In genomic region chr9:70609542-70610286, GRCh38 we compare ENCODE assay signal across 12 cellular contexts.
A peak's percentile ranks its signal among the peaks of the same experiment; 100 is the strongest.
DNase-seq lines count a peak whose midpoint lies in the region; ATAC-seq and TF ChIP-seq lines count a peak whose summit lies in the region.
"Had no signal": no experiment of that assay in that cellular context is flagged by ENCODE, and none has a peak within 500 bp of the region (broad histone marks: within the 10 kb centered on the region; RNA-seq: fewer than 3 reads in every experiment).

No MANE protein-coding gene starts in this region.

- TF ChIP-seq CTCF in AG10803 (conservative IDR thresholded peaks at IDR 0.05; ENCODE audit: low read length) (no peak), omental fat pad (IDR thresholded peaks at IDR 0.05) (no peak)

- H3K4me3 ChIP-seq in AG10803 (ENCODE audit: low read length) = no peak overlapping the region
- H3K4me3 ChIP-seq: SK-N-MC had no signal

- DNase-seq in AG10803 (ENCODE audit: low read depth) (peak; percentile 96), RPMI7951 (ENCODE audit: low read depth) (peak; percentile 95), fibroblast of gingiva (ENCODE audit: low read depth) (peak; percentile 92), omental fat pad (ENCODE audit: low spot score) (peak; percentile 40), Ammon's horn (ENCODE audit: low spot score) (no peak), DMS 273 treated with DMSO at 0.1 percent for 48 hours (lab: John Stamatoyannopoulos, UW) (no peak), NCI-H1048 (lab: John Stamatoyannopoulos, UW) (no peak)
- DNase-seq in activated effector memory CD4-positive, alpha-beta T cell treated with Interleukin-2 at 50 U/mL for 16 hours = no peak
- DNase-seq: activated CD8-positive, alpha-beta memory T cell treated with anti-CD3 and anti-CD28 coated beads for 24 hours; CD8-positive, alpha-beta T cell; NCI-H2081 treated with DMSO at 0.1 percent for 48 hours had no signal

- peak; percentile 36 for ATAC-seq in omental fat pad (ENCODE audit: low FRiP score)
- ATAC-seq: CD8-positive, alpha-beta T cell had no signal

Comparison
In these comparisons a context has a peak if more than half of its experiments do, and no peak if none do; other contexts are left out.
1. DNase-seq: peak in AG10803 (single experiment), RPMI7951 (single experiment), fibroblast of gingiva (single experiment) and omental fat pad (single experiment); none in activated effector memory CD4-positive, alpha-beta T cell treated with Interleukin-2 at 50 U/mL for 16 hours (single experiment), Ammon's horn (single experiment), DMS 273 treated with DMSO at 0.1 percent for 48 hours (single experiment) and NCI-H1048 (single experiment).